ENCODE assay signal across 8 cellular contexts in genomic region chr1:173867753-173868265, GRCh38. TPM values are rescaled to one million over a fixed set of nuclear protein-coding genes. Genes with fewer than 3 reads are reported as not detected.
A peak's percentile ranks its signal among the peaks of the same experiment; 100 is the strongest.
DNase-seq lines count a peak whose midpoint lies in the region; ATAC-seq and TF ChIP-seq lines count a peak whose summit lies in the region.

Gene GAS5 (minus strand): TSS chr1:173867989.

- TF ChIP-seq CTCF in coronary artery (IDR thresholded peaks at IDR 0.05), result no peak

- peak; percentile 70 for ATAC-seq in HG03439 (IDR thresholded peaks at IDR 0.05; ENCODE audit: unreplicated experiment)
- ATAC-seq in left colon, result peak; percentile 83

- intact Hi-C loops in left colon (cut with DNase I, micrococcal nuclease), result no loop called here

- peak within 1 kb of the TSS; percentile 96 for H3K4me3 ChIP-seq in coronary artery

- peak; percentile 100 for TF ChIP-seq POLR2A in GM19193 (IDR thresholded peaks at IDR 0.05; ENCODE audit: extremely low read depth, insufficient read depth, insufficient read length)

- peak within 1 kb of the TSS; percentile 94 to 99 for H3K27ac ChIP-seq in coronary artery

- DNase-seq in Ammon's horn (ENCODE audit: low spot score) (peak; percentile 100), NCI-H524 treated with DMSO at 0.1 percent for 48 hours (lab: John Stamatoyannopoulos, UW) (peak; percentile 89), coronary artery (ENCODE audit: low spot score) (peak; percentile 99), left colon (peak; percentile 99 to 100)
- DNase-seq in activated CD4-positive, alpha-beta T cell treated with anti-CD3 and anti-CD28 coated beads for 4 hours, result peak; percentile 100
- DNase-seq in stimulated activated CD4-positive, alpha-beta T cell treated with anti-CD3 and anti-CD28 coated beads, Interleukin-1b, Interleukin-23, amount 100 ng/mL, for 48 hours, result peak; percentile 100

RNA-seq across cellular contexts. Expression of gene GAS5, which starts in this region (rescaled TPM):
- 100 to 1,000 TPM; 241 to 261 TPM for total RNA-seq in left colon

Comparison
In these comparisons a context has a peak if more than half of its experiments do, and no peak if none do; other contexts are left out.
1. Peak in every context shown above with its lines: DNase-seq, ATAC-seq, H3K4me3 ChIP-seq and H3K27ac ChIP-seq.